In the genomic region with DNA sequence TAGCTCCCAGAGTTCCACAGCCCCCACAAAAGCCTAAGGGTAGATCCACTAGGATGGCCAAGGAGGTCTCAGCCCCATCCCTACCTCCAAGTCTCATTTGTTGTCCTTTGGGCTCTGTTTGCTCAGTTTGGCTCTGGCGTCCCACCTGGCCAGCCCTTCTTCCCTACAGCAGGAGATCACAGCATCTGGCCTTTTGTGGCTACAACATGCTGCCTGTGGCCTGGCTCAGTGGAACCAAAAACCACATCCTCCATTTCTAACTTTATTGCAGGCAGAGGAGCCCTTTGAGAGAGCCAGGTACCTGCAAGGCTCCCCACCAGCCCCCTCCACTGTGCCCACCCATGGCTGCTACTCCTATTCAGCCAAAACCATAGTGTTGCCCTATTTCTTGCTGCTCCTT, we compare ENCODE assay signal across 1 cellular context.
TF ChIP-seq lines count a peak whose summit lies in the region.

No MANE protein-coding gene starts in this region.

TF ChIP-seq in GM23338, 12 proteins besides CTCF, POLR2A, EP300 and RAD21:
- TF ChIP-seq, protein P1, sequence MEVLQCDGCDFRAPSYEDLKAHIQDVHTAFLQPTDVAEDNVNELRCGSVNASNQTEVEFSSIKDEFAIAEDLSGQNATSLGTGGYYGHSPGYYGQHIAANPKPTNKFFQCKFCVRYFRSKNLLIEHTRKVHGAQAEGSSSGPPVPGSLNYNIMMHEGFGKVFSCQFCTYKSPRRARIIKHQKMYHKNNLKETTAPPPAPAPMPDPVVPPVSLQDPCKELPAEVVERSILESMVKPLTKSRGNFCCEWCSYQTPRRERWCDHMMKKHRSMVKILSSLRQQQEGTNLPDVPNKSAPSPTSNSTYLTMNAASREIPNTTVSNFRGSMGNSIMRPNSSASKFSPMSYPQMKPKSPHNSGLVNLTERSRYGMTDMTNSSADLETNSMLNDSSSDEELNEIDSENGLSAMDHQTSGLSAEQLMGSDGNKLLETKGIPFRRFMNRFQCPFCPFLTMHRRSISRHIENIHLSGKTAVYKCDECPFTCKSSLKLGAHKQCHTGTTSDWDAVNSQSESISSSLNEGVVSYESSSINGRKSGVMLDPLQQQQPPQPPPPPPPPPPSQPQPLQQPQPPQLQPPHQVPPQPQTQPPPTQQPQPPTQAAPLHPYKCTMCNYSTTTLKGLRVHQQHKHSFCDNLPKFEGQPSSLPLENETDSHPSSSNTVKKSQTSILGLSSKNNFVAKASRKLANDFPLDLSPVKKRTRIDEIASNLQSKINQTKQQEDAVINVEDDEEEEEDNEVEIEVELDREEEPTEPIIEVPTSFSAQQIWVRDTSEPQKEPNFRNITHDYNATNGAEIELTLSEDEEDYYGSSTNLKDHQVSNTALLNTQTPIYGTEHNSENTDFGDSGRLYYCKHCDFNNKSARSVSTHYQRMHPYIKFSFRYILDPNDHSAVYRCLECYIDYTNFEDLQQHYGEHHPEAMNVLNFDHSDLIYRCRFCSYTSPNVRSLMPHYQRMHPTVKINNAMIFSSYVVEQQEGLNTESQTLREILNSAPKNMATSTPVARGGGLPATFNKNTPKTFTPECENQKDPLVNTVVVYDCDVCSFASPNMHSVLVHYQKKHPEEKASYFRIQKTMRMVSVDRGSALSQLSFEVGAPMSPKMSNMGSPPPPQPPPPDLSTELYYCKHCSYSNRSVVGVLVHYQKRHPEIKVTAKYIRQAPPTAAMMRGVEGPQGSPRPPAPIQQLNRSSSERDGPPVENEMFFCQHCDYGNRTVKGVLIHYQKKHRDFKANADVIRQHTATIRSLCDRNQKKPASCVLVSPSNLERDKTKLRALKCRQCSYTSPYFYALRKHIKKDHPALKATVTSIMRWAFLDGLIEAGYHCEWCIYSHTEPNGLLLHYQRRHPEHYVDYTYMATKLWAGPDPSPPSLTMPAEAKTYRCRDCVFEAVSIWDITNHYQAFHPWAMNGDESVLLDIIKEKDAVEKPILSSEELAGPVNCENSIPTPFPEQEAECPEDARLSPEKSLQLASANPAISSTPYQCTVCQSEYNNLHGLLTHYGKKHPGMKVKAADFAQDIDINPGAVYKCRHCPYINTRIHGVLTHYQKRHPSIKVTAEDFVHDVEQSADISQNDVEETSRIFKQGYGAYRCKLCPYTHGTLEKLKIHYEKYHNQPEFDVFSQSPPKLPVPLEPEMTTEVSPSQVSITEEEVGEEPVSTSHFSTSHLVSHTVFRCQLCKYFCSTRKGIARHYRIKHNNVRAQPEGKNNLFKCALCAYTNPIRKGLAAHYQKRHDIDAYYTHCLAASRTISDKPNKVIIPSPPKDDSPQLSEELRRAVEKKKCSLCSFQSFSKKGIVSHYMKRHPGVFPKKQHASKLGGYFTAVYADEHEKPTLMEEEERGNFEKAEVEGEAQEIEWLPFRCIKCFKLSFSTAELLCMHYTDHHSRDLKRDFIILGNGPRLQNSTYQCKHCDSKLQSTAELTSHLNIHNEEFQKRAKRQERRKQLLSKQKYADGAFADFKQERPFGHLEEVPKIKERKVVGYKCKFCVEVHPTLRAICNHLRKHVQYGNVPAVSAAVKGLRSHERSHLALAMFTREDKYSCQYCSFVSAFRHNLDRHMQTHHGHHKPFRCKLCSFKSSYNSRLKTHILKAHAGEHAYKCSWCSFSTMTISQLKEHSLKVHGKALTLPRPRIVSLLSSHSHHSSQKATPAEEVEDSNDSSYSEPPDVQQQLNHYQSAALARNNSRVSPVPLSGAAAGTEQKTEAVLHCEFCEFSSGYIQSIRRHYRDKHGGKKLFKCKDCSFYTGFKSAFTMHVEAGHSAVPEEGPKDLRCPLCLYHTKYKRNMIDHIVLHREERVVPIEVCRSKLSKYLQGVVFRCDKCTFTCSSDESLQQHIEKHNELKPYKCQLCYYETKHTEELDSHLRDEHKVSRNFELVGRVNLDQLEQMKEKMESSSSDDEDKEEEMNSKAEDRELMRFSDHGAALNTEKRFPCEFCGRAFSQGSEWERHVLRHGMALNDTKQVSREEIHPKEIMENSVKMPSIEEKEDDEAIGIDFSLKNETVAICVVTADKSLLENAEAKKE (CRISPR knock-in tag; IDR thresholded peaks at IDR 0.05), result no peak
- TF ChIP-seq STAT1 (IDR thresholded peaks at IDR 0.05; ENCODE audit: unreplicated experiment) (no peak), CREB1 (CRISPR knock-in tag; IDR thresholded peaks at IDR 0.05; ENCODE audit: low read depth) (no peak), EZH2 (IDR thresholded peaks at IDR 0.05; ENCODE audit: low read depth, unreplicated experiment) (no peak), ZNF114 (CRISPR knock-in tag; IDR thresholded peaks at IDR 0.05) (no peak), EZH2phosphoT487 (IDR thresholded peaks at IDR 0.05; ENCODE audit: unreplicated experiment) (no peak), ZNF331 (CRISPR knock-in tag; IDR thresholded peaks at IDR 0.05; ENCODE audit: low read depth) (no peak), JUNB (IDR thresholded peaks at IDR 0.05; ENCODE audit: unreplicated experiment) (no peak), POLR2AphosphoS5 (IDR thresholded peaks at IDR 0.05; ENCODE audit: low read depth) (no peak), NANOG (IDR thresholded peaks at IDR 0.05; ENCODE audit: borderline replicate concordance) (no peak)
- TF ChIP-seq, protein P2, sequence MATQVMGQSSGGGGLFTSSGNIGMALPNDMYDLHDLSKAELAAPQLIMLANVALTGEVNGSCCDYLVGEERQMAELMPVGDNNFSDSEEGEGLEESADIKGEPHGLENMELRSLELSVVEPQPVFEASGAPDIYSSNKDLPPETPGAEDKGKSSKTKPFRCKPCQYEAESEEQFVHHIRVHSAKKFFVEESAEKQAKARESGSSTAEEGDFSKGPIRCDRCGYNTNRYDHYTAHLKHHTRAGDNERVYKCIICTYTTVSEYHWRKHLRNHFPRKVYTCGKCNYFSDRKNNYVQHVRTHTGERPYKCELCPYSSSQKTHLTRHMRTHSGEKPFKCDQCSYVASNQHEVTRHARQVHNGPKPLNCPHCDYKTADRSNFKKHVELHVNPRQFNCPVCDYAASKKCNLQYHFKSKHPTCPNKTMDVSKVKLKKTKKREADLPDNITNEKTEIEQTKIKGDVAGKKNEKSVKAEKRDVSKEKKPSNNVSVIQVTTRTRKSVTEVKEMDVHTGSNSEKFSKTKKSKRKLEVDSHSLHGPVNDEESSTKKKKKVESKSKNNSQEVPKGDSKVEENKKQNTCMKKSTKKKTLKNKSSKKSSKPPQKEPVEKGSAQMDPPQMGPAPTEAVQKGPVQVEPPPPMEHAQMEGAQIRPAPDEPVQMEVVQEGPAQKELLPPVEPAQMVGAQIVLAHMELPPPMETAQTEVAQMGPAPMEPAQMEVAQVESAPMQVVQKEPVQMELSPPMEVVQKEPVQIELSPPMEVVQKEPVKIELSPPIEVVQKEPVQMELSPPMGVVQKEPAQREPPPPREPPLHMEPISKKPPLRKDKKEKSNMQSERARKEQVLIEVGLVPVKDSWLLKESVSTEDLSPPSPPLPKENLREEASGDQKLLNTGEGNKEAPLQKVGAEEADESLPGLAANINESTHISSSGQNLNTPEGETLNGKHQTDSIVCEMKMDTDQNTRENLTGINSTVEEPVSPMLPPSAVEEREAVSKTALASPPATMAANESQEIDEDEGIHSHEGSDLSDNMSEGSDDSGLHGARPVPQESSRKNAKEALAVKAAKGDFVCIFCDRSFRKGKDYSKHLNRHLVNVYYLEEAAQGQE (IDR thresholded peaks at IDR 0.05; ENCODE audit: unreplicated experiment), result no peak
- TF ChIP-seq, protein P3, sequence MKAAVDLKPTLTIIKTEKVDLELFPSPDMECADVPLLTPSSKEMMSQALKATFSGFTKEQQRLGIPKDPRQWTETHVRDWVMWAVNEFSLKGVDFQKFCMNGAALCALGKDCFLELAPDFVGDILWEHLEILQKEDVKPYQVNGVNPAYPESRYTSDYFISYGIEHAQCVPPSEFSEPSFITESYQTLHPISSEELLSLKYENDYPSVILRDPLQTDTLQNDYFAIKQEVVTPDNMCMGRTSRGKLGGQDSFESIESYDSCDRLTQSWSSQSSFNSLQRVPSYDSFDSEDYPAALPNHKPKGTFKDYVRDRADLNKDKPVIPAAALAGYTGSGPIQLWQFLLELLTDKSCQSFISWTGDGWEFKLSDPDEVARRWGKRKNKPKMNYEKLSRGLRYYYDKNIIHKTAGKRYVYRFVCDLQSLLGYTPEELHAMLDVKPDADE (IDR thresholded peaks at IDR 0.05), result no peak
